In genomic region chr6:39061588-39061987, GRCh38 we compare ENCODE assay signal across 1 cellular context.
TF ChIP-seq lines count a peak whose summit lies in the region.

No MANE protein-coding gene starts in this region.

TF ChIP-seq in K562, 482 proteins besides CTCF, POLR2A, EP300 and RAD21 (continued from another document):
- TF ChIP-seq ZNF318 (IDR thresholded peaks at IDR 0.05; ENCODE audit: borderline replicate concordance in 1 of 2, low read depth in 1 of 2) (no peak), KLF1 (tag; IDR thresholded peaks at IDR 0.05) (no peak), NCOA6 (IDR thresholded peaks at IDR 0.05) (no peak), RBM25 (IDR thresholded peaks at IDR 0.05; ENCODE audit: low read depth, low read length, severe bottlenecking) (peak; percentile 70)
- TF ChIP-seq, protein P1, sequence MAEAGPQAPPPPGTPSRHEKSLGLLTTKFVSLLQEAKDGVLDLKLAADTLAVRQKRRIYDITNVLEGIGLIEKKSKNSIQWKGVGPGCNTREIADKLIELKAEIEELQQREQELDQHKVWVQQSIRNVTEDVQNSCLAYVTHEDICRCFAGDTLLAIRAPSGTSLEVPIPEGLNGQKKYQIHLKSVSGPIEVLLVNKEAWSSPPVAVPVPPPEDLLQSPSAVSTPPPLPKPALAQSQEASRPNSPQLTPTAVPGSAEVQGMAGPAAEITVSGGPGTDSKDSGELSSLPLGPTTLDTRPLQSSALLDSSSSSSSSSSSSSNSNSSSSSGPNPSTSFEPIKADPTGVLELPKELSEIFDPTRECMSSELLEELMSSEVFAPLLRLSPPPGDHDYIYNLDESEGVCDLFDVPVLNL (CRISPR knock-in tag; IDR thresholded peaks at IDR 0.05; ENCODE audit: low read depth): no peak
